37 cellular contexts compared by ENCODE assay signal in genomic region chr9:76999261-76999660, GRCh38. TPM values are rescaled to one million over a fixed set of nuclear protein-coding genes. Genes with fewer than 3 reads are reported as not detected.
"Had no signal": no experiment of that assay in that cellular context is flagged by ENCODE, and none has a peak within 500 bp of the region (broad histone marks: within the 10 kb centered on the region; RNA-seq: fewer than 3 reads in every experiment).

No MANE protein-coding gene starts in this region.

- H3K9me3 ChIP-seq: MG63 had no signal

- H3K27me3 ChIP-seq: MG63 had no signal

- H3K36me3 ChIP-seq: MG63 had no signal

- H3K4me3 ChIP-seq: MG63 had no signal

- DNase-seq: Karpas-422, Kasumi-1, MG63, MM.1S, MV-4-11, NCI-H1048, NCI-H1092, NCI-H1092 treated with DMSO at 0.1 percent for 48 hours, NCI-H1105, NCI-H1105 treated with DMSO at 0.1 percent for 48 hours, NCI-H1417, NCI-H1417 treated with DMSO at 0.1 percent for 48 hours, NCI-H1436, NCI-H1436 treated with DMSO at 0.1 percent for 48 hours, NCI-H146, NCI-H1694, NCI-H1694 treated with DMSO at 0.1 percent for 48 hours, NCI-H187, NCI-H187 treated with DMSO at 0.1 percent for 48 hours, NCI-H1930, NCI-H2029, NCI-H2029 treated with DMSO at 0.1 percent for 48 hours, NCI-H2081, NCI-H2081 treated with DMSO at 0.1 percent for 48 hours, NCI-H2107, NCI-H2171, NCI-H2171 treated with DMSO at 0.1 percent for 48 hours, NCI-H2227 treated with DMSO at 0.1 percent for 48 hours, NCI-H226, NCI-H345, NCI-H446, NCI-H446 treated with DMSO at 0.1 percent for 48 hours, NCI-H510A, NCI-H510A treated with DMSO at 0.1 percent for 48 hours had no signal

RNA-seq across cellular contexts. Expression of gene FOXB2, which starts 20.2 kb away (rescaled TPM):
- total RNA-seq: LHCN-M2, M059J, MCF 10A had no signal
